ENCODE assay signal across 10 cellular contexts in the genomic region with DNA sequence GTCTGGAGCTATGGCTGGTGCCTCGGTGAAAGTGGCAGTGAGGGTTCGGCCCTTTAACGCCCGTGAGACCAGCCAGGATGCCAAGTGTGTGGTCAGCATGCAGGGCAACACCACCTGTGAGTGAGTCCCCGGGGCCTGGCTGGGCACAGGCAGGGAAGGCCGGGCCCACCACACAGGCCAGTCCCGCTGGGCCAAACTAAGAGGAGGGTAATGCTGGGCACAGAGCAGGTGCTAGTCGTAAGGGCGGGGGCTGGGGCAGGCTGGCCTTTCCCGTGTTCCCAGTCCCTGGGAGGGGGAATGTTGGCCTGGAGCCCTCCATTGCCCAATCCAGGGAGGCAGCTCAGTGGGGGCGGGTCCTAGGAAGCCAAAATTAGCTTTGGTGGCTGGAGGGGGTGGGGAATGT. TPM values are rescaled to one million over a fixed set of nuclear protein-coding genes. Genes with fewer than 3 reads are reported as not detected.
A peak's percentile ranks its signal among the peaks of the same experiment; 100 is the strongest.
DNase-seq lines count a peak whose midpoint lies in the region; ATAC-seq and TF ChIP-seq lines count a peak whose summit lies in the region.
"Had no signal": no experiment of that assay in that cellular context is flagged by ENCODE, and none has a peak within 500 bp of the region (broad histone marks: within the 10 kb centered on the region; RNA-seq: fewer than 3 reads in every experiment).

No MANE protein-coding gene starts in this region.

- peaks cover 0 to 41% of the 10 kb centered on the region in 2 donors for H3K36me3 ChIP-seq in vagina

- peak overlapping the region; percentile 89 for H3K27ac ChIP-seq in vagina

- no peaks in the 10 kb centered on the region for H3K27me3 ChIP-seq in vagina

- H3K9me3 ChIP-seq in vagina = no peaks in the 10 kb centered on the region

- CTCF ChIA-PET in activated CD4-positive, alpha-beta T cell treated with anti-CD3 and anti-CD28 coated beads for 36 hours (lab: Charles Lee) = interaction anchor here (0.9 to 1.4 kb wide), 3 partner anchors 12 to 20 kb away, joined by 3 to 6 read pairs (median 5); no protein-coding TSS in a partner anchor
- CTCF ChIA-PET in GM10248 (lab: Yijun Ruan, JAX) = interaction anchor here (1.0 to 1.7 kb wide), 3 partner anchors 10 to 13 kb away, joined by 3 to 4 read pairs (median 4); partner anchors contain the start of gene CAMTA2

- no peak overlapping the region for H3K27ac Mint-ChIP-seq in activated CD4-positive, alpha-beta T cell treated with anti-CD3 and anti-CD28 coated beads for 36 hours
- H3K27ac Mint-ChIP-seq in nephron progenitor cell = no peak overlapping the region

- peaks cover 18% of the 10 kb centered on the region for H3K4me1 Mint-ChIP-seq in activated CD4-positive, alpha-beta T cell treated with anti-CD3 and anti-CD28 coated beads for 36 hours
- H3K4me1 Mint-ChIP-seq in nephron progenitor cell = peaks cover 35% of the 10 kb centered on the region

- intact Hi-C loops in activated CD4-positive, alpha-beta T cell treated with anti-CD3 and anti-CD28 coated beads for 36 hours (cut with DNase I, micrococcal nuclease) = no loop called here
- intact Hi-C loops in vagina (cut with DNase I) = no loop called here

- no peaks in the 10 kb centered on the region for H3K9me3 Mint-ChIP-seq in activated CD4-positive, alpha-beta T cell treated with anti-CD3 and anti-CD28 coated beads for 36 hours (ENCODE audit: low read depth)
- H3K9me3 Mint-ChIP-seq in nephron progenitor cell = no peaks in the 10 kb centered on the region

- peaks cover 33% of the 10 kb centered on the region for H3K4me1 ChIP-seq in vagina

- H3K4me3 ChIP-seq in fibroblast of the aortic adventitia (ENCODE audit: low read depth, low read length) = peak overlapping the region; percentile 97
- peak overlapping the region; percentile 85 to 95 for H3K4me3 ChIP-seq in vagina

- no peak for DNase-seq in activated CD4-positive, alpha-beta T cell treated with anti-CD3 and anti-CD28 coated beads for 36 hours
- DNase-seq in activated CD4-positive, alpha-beta T cell treated with anti-CD3 and anti-CD28 coated beads for 4 hours = no peak
- DNase-seq in fibroblast of the aortic adventitia (ENCODE audit: low read depth) (peak; percentile 51), nephron progenitor cell (no peak), vagina (ENCODE audit: extremely low spot score in 2 of 2) (no peak), GM10248 (ENCODE audit: extremely low spot score) (no peak)
- DNase-seq: MM.1S, NCI-H82 had no signal

- no peak for TF ChIP-seq CTCF in fibroblast of the aortic adventitia (IDR thresholded peaks at IDR 0.05; ENCODE audit: insufficient read depth, low read length)
- no peak for TF ChIP-seq CTCF in nephron progenitor cell (IDR thresholded peaks at IDR 0.05)
- no peak for TF ChIP-seq CTCF in vagina (IDR thresholded peaks at IDR 0.05)
- no peak for TF ChIP-seq CTCF in GM10248 (IDR thresholded peaks at IDR 0.05; ENCODE audit: control extremely low read depth, extremely low read depth, low read depth, missing control alignments)

- TF ChIP-seq POLR2A in vagina (IDR thresholded peaks at IDR 0.05) = no peak

- H3K4me3 Mint-ChIP-seq in activated CD4-positive, alpha-beta T cell treated with anti-CD3 and anti-CD28 coated beads for 36 hours = peak overlapping the region; percentile 80
- peak overlapping the region; percentile 86 for H3K4me3 Mint-ChIP-seq in nephron progenitor cell

- ATAC-seq in activated CD4-positive, alpha-beta T cell treated with anti-CD3 and anti-CD28 coated beads for 36 hours = no peak
- ATAC-seq in HG03175 (IDR thresholded peaks at IDR 0.05; ENCODE audit: unreplicated experiment) (no peak), GM21825 (IDR thresholded peaks at IDR 0.05; ENCODE audit: unreplicated experiment) (no peak)

- H3K36me3 Mint-ChIP-seq in activated CD4-positive, alpha-beta T cell treated with anti-CD3 and anti-CD28 coated beads for 36 hours (ENCODE audit: low read depth) = peaks cover 32% of the 10 kb centered on the region
- H3K36me3 Mint-ChIP-seq in nephron progenitor cell (ENCODE audit: low read depth) = peaks cover 43% of the 10 kb centered on the region

- H3K27me3 Mint-ChIP-seq in activated CD4-positive, alpha-beta T cell treated with anti-CD3 and anti-CD28 coated beads for 36 hours = no peaks in the 10 kb centered on the region
- peaks cover 24% of the 10 kb centered on the region for H3K27me3 Mint-ChIP-seq in nephron progenitor cell (ENCODE audit: low read depth, poor library complexity)

- POLR2A ChIA-PET in activated CD4-positive, alpha-beta T cell treated with anti-CD3 and anti-CD28 coated beads for 36 hours (lab: Charles Lee) = no interaction called here
- POLR2A ChIA-PET in GM10248 (lab: Yijun Ruan, JAX) = interaction anchor here (0.6 to 0.8 kb wide), 2 partner anchors 12 to 17 kb away, joined by 3 to 7 read pairs; no protein-coding TSS in a partner anchor

RNA-seq across cellular contexts. Expression of gene KIF1C, which starts 2.5 kb away (rescaled TPM):
- total RNA-seq in activated CD4-positive, alpha-beta T cell treated with anti-CD3 and anti-CD28 coated beads for 36 hours = 10 to 100 TPM; 32.6 to 43.0 TPM
- total RNA-seq in fibroblast of the aortic adventitia (ENCODE audit: low replicate concordance) (59.5 and 142 TPM in 2 replicates), vagina (46.9 TPM)

RNA-seq across cellular contexts. Expression of gene INCA1, which starts 2.9 kb away (rescaled TPM):
- total RNA-seq in activated CD4-positive, alpha-beta T cell treated with anti-CD3 and anti-CD28 coated beads for 36 hours = under 1 TPM; 0.18 to 0.28 TPM
- total RNA-seq in fibroblast of the aortic adventitia (ENCODE audit: low replicate concordance) = 0.36 TPM in 1 of 2 replicates, not detected in the other
- 1.7 TPM for total RNA-seq in vagina

RNA-seq across cellular contexts. Expression of gene CAMTA2, which starts 12.8 kb away (rescaled TPM):
- total RNA-seq in activated CD4-positive, alpha-beta T cell treated with anti-CD3 and anti-CD28 coated beads for 36 hours = 100 to 1,000 TPM in 1 of 2 experiments, 10 to 100 TPM in 1; 98.2 to 124 TPM
- total RNA-seq in fibroblast of the aortic adventitia (ENCODE audit: low replicate concordance) (12.1 and 21.1 TPM in 2 replicates), vagina (36.3 TPM)

RNA-seq across cellular contexts. Expression of gene SPAG7, which starts 32.6 kb away (rescaled TPM):
- 10 to 100 TPM; 61.4 to 69.4 TPM for total RNA-seq in activated CD4-positive, alpha-beta T cell treated with anti-CD3 and anti-CD28 coated beads for 36 hours
- total RNA-seq in fibroblast of the aortic adventitia (ENCODE audit: low replicate concordance) = 29.2 and 59.5 TPM in 2 replicates
- 34.6 TPM for total RNA-seq in vagina

RNA-seq across cellular contexts. Expression of gene SLC52A1, which starts 35.0 kb away (rescaled TPM):
- under 1 TPM; 0.16 to 0.26 TPM for total RNA-seq in activated CD4-positive, alpha-beta T cell treated with anti-CD3 and anti-CD28 coated beads for 36 hours
- total RNA-seq in fibroblast of the aortic adventitia (ENCODE audit: low replicate concordance) (0.09 and 0.25 TPM in 2 replicates), vagina (0.49 TPM)
